Comparison of ENCODE assay signal across 23 cellular contexts in genomic region chr12:54571857-54572195, GRCh38. TPM values are rescaled to one million over a fixed set of nuclear protein-coding genes. Genes with fewer than 3 reads are reported as not detected.
DNase-seq lines count a peak whose midpoint lies in the region; TF ChIP-seq lines count a peak whose summit lies in the region.
"Had no signal": no experiment of that assay in that cellular context is flagged by ENCODE, and none has a peak within 500 bp of the region (broad histone marks: within the 10 kb centered on the region; RNA-seq: fewer than 3 reads in every experiment).

No MANE protein-coding gene starts in this region.

- H4K20me1 ChIP-seq in BLaER1: no peaks in the 10 kb centered on the region
- no peaks in the 10 kb centered on the region for H4K20me1 ChIP-seq in hepatocyte (ENCODE audit: insufficient read depth, poor library complexity, severe bottlenecking)

- no peak overlapping the region for H2AK5ac ChIP-seq in neuronal stem cell (ENCODE audit: low read depth, low read length)

- POLR2A ChIA-PET in HEK293 (lab: Yijun Ruan, JAX): no interaction called here

- peaks cover 85% of the 10 kb centered on the region for H3K36me3 ChIP-seq in BLaER1
- H3K36me3 ChIP-seq in HEK293 (ENCODE audit: control insufficient read depth in 2 of 2, insufficient read depth in 1 of 2, low read length in 2 of 2): no peaks in the 10 kb centered on the region
- H3K36me3 ChIP-seq in neuronal stem cell (replicated peaks in 1 of 2; ENCODE audit: control insufficient read depth in 2 of 2, insufficient read depth in 2 of 2, low read length in 2 of 2): no peaks in the 10 kb centered on the region
- H3K36me3 ChIP-seq in hepatocyte (replicated peaks; ENCODE audit: insufficient read depth, low read depth): no peaks in the 10 kb centered on the region
- H3K36me3 ChIP-seq: MG63 had no signal

- H3K4me3 Mint-ChIP-seq in endothelial cell (ENCODE audit: unreplicated experiment): no peak overlapping the region
- H3K4me3 Mint-ChIP-seq: CD4-positive, alpha-beta T cell had no signal

- H3K9me3 ChIP-seq in BLaER1: no peaks in the 10 kb centered on the region
- H3K9me3 ChIP-seq in HEK293 (ENCODE audit: control insufficient read depth, insufficient read depth, low read depth, low read length): no peaks in the 10 kb centered on the region
- H3K9me3 ChIP-seq in neuronal stem cell (replicated peaks in 1 of 2; ENCODE audit: control insufficient read depth in 2 of 2, insufficient read depth in 1 of 2, low read depth in 1 of 2, low read length in 2 of 2): no peaks in the 10 kb centered on the region
- no peaks in the 10 kb centered on the region for H3K9me3 ChIP-seq in hepatocyte (ENCODE audit: low read depth)
- H3K9me3 ChIP-seq: MG63 had no signal

- no peak overlapping the region for H3K27ac ChIP-seq in BLaER1
- no peak overlapping the region for H3K27ac ChIP-seq in HEK293 (ENCODE audit: extremely low read depth, low read depth, low read length)
- no peak overlapping the region for H3K27ac ChIP-seq in neuronal stem cell (replicated peaks; ENCODE audit: low read length)
- H3K27ac ChIP-seq in hepatocyte: no peak overlapping the region
- H3K27ac ChIP-seq: GM23248 had no signal

- no peak overlapping the region for H2BK120ac ChIP-seq in neuronal stem cell (ENCODE audit: low read depth, low read length)

- H3K27me3 ChIP-seq in BLaER1: no peaks in the 10 kb centered on the region
- H3K27me3 ChIP-seq in neuronal stem cell (ENCODE audit: control insufficient read depth in 3 of 3, insufficient read depth in 3 of 3, low read depth in 1 of 3, low read length in 3 of 3): no peaks in the 10 kb centered on the region
- peaks cover 18% of the 10 kb centered on the region for H3K27me3 ChIP-seq in hepatocyte
- H3K27me3 ChIP-seq: MG63 had no signal

- H2AFZ ChIP-seq in neuronal stem cell (ENCODE audit: low read length): peak overlapping the region; percentile 76
- H2AFZ ChIP-seq in hepatocyte: no peak overlapping the region
- H2AFZ ChIP-seq: GM23248 had no signal

- H3K79me2 ChIP-seq in hepatocyte: no peaks in the 10 kb centered on the region

- no peak overlapping the region for H3K4ac ChIP-seq in neuronal stem cell (ENCODE audit: low read length)

- H3K27me3 Mint-ChIP-seq in endothelial cell (ENCODE audit: unreplicated experiment): peaks cover 9% of the 10 kb centered on the region
- H3K27me3 Mint-ChIP-seq: CD4-positive, alpha-beta T cell had no signal

- H3K14ac ChIP-seq in neuronal stem cell (ENCODE audit: low read length): no peak overlapping the region

- no peak for TF ChIP-seq CTCF in HEK293 (tag by site-specific recombination; IDR thresholded peaks at IDR 0.05)
- TF ChIP-seq CTCF in endothelial cell (IDR thresholded peaks at IDR 0.05; ENCODE audit: unreplicated experiment): no peak
- no peak for TF ChIP-seq CTCF in hepatocyte (IDR thresholded peaks at IDR 0.05; ENCODE audit: poor library complexity)

- H3K79me1 ChIP-seq in neuronal stem cell (ENCODE audit: low read depth, low read length): no peaks in the 10 kb centered on the region

- H2BK12ac ChIP-seq in neuronal stem cell (ENCODE audit: low read length): no peak overlapping the region

- no peak overlapping the region for H2BK5ac ChIP-seq in neuronal stem cell (ENCODE audit: low read length)

- H3K23ac ChIP-seq in neuronal stem cell (ENCODE audit: low read depth, low read length, poor library complexity): no peak overlapping the region

- H3K27ac Mint-ChIP-seq in endothelial cell (ENCODE audit: unreplicated experiment): peak overlapping the region; percentile 36
- H3K27ac Mint-ChIP-seq: CD4-positive, alpha-beta T cell had no signal

- peaks cover 27% of the 10 kb centered on the region for H3K36me3 Mint-ChIP-seq in endothelial cell (ENCODE audit: low read depth, unreplicated experiment)

- H3K9me2 ChIP-seq in hepatocyte (replicated peaks; ENCODE audit: insufficient read depth): no peaks in the 10 kb centered on the region

- H4K91ac ChIP-seq in neuronal stem cell (ENCODE audit: low read depth, low read length, poor library complexity): no peak overlapping the region

- H3K18ac ChIP-seq in neuronal stem cell (ENCODE audit: low read length): no peak overlapping the region

- WGBS in neuronal stem cell (ENCODE audit: extremely low coverage in 2 of 2, insufficient read length in 2 of 2, insufficient replicate concordance in 1 of 2), 2 donors: no CpG with 5 or more reads among the region's 7 CpGs
- WGBS in hepatocyte (ENCODE audit: low lambda C conversion rate, missing lambda C conversion rate): 67% methylated on average over 7 of the region's 7 CpGs

- H3K9ac ChIP-seq in BLaER1 (no peak overlapping the region), neuronal stem cell (ENCODE audit: low read depth, low read length, poor library complexity) (no peak overlapping the region)
- H3K9ac ChIP-seq: GM23248 had no signal

- DNase-seq in endothelial cell (ENCODE audit: low spot score) (no peak), neuronal stem cell (ENCODE audit: low spot score) (no peak), hepatocyte (ENCODE audit: low spot score) (no peak), NCI-H2029 (lab: John Stamatoyannopoulos, UW) (no peak), NCI-H748 (lab: John Stamatoyannopoulos, UW; ENCODE audit: unreplicated experiment) (no peak)
- DNase-seq: CD4-positive, alpha-beta T cell; HCEC 1CT; IMR-90; KG1; MG63; NCI-H1417; NCI-H1694 treated with DMSO at 0.1 percent for 48 hours; NCI-H2081 treated with DMSO at 0.1 percent for 48 hours; NCI-H2171 treated with DMSO at 0.1 percent for 48 hours; NCI-H345; NCI-H510A treated with DMSO at 0.1 percent for 48 hours; NCI-H774; PC-3 had no signal

- no peak overlapping the region for H2BK15ac ChIP-seq in neuronal stem cell (ENCODE audit: low read length)

- H3K4me3 ChIP-seq in BLaER1: no peak overlapping the region
- no peak overlapping the region for H3K4me3 ChIP-seq in HEK293 (ENCODE audit: low read depth, low read length)
- no peak overlapping the region for H3K4me3 ChIP-seq in neuronal stem cell (ENCODE audit: low read length in 2 of 2)
- no peak overlapping the region for H3K4me3 ChIP-seq in hepatocyte
- H3K4me3 ChIP-seq: GM23248, MG63 had no signal

- CTCF ChIA-PET in HEK293 (lab: Yijun Ruan, JAX): interaction anchor here (0.8 to 4.2 kb wide), 6 partner anchors 8 to 193 kb away, joined by 3 to 32 read pairs (median 6); no protein-coding TSS in a partner anchor

- peak overlapping the region; percentile 52; the same call in 1 of the 2 replicates for H3K4me2 ChIP-seq in BLaER1
- H3K4me2 ChIP-seq in neuronal stem cell (ENCODE audit: insufficient read depth, low read length, poor library complexity, severe bottlenecking): no peak overlapping the region
- no peak overlapping the region for H3K4me2 ChIP-seq in hepatocyte

- peaks cover 3% of the 10 kb centered on the region for H3K4me1 Mint-ChIP-seq in endothelial cell (ENCODE audit: unreplicated experiment)

- no peak overlapping the region for H4K8ac ChIP-seq in neuronal stem cell (ENCODE audit: low read depth, low read length)

- H3K9me3 Mint-ChIP-seq in endothelial cell (ENCODE audit: unreplicated experiment): no peaks in the 10 kb centered on the region
- H3K9me3 Mint-ChIP-seq: CD4-positive, alpha-beta T cell had no signal

- peaks cover 20% of the 10 kb centered on the region for H3K4me1 ChIP-seq in BLaER1
- no peaks in the 10 kb centered on the region for H3K4me1 ChIP-seq in HEK293 (ENCODE audit: control insufficient read depth, insufficient read depth, low read length)
- H3K4me1 ChIP-seq in neuronal stem cell (ENCODE audit: control insufficient read depth in 2 of 2, insufficient read depth in 1 of 2, low read depth in 1 of 2, low read length in 2 of 2): peaks cover 9 to 11% of the 10 kb centered on the region in 2 donors
- no peaks in the 10 kb centered on the region for H3K4me1 ChIP-seq in hepatocyte (ENCODE audit: insufficient read depth)

TF ChIP-seq in HEK293, 187 proteins besides CTCF, POLR2A, EP300 and RAD21:
- TF ChIP-seq ZNF660 (tag by site-specific recombination; IDR thresholded peaks at IDR 0.05) (no peak), ZBTB1 (tag by site-specific recombination; IDR thresholded peaks at IDR 0.05) (no peak), ZNF747 (tag by site-specific recombination; IDR thresholded peaks at IDR 0.05) (no peak), ZNF621 (tag by site-specific recombination; IDR thresholded peaks at IDR 0.05) (no peak), REST (tag by site-specific recombination; IDR thresholded peaks at IDR 0.05) (peak; percentile 26; the same call in 1 of the 2 replicates)

RNA-seq across cellular contexts. Expression of gene PPP1R1A, which starts 16.6 kb away (rescaled TPM):
- total RNA-seq in endothelial cell (ENCODE audit: unreplicated experiment) (1.3 TPM), hepatocyte (14.0 and 19.9 TPM in 2 replicates)
- polyA plus RNA-seq in neuronal stem cell (2013, experiment 1 of 2): 23.3 TPM
- polyA plus RNA-seq in neuronal stem cell (2013, experiment 2 of 2): 25.6 TPM
- polyA plus RNA-seq in hepatocyte: 26.2 and 43.2 TPM in 2 replicates
- total RNA-seq: A172; CD4-positive, alpha-beta T cell; GM23248; IMR-90; PC-3 had no signal
- polyA plus RNA-seq: BJ, GM23248, IMR-90 had no signal

RNA-seq across cellular contexts. Expression of gene PDE1B, which starts 22.4 kb away (rescaled TPM):
- 4.1 TPM for total RNA-seq in endothelial cell (ENCODE audit: unreplicated experiment)
- polyA plus RNA-seq in neuronal stem cell (2013, experiment 1 of 2): 3.9 TPM
- 4.1 TPM for polyA plus RNA-seq in neuronal stem cell (2013, experiment 2 of 2)
- 0.10 and 0.60 TPM in 2 replicates for total RNA-seq in hepatocyte
- polyA plus RNA-seq in hepatocyte: 0.58 TPM in 1 of 2 replicates, not detected in the other
- total RNA-seq: GM23248, IMR-90, PC-3 had no signal
- polyA plus RNA-seq: GM23248, IMR-90 had no signal
